In the genomic region with DNA sequence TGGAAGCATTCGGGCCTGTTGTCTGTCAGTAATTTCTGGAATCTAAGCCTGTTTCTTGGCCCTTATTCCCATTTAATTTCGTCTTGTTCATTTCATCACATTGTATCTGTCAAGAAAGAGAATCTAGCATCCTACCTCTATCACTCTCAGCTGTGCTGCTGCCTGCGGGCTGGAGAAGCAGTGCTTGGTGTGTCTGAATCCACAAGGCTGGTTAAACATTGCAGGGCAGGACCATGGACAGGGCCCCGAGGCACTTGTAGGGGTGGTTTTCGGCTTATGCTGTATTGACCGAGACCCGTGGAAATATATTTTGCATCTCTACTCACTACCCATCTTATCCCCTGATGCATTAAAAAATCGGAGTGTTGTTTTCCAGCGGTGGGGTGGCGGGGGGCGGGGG, we compare ENCODE assay signal across 8 cellular contexts. TPM values are rescaled to one million over a fixed set of nuclear protein-coding genes. Genes with fewer than 3 reads are reported as not detected.
A peak's percentile ranks its signal among the peaks of the same experiment; 100 is the strongest.
DNase-seq lines count a peak whose midpoint lies in the region; ATAC-seq, FAIRE-seq and TF ChIP-seq lines count a peak whose summit lies in the region.

No MANE protein-coding gene starts in this region.

- no peaks in the 10 kb centered on the region for H3F3A ChIP-seq in GM23248 (ENCODE audit: insufficient read depth)

- H3K79me2 ChIP-seq in GM23248 (ENCODE audit: insufficient read depth): no peaks in the 10 kb centered on the region

- H3K27me3 ChIP-seq in GM23248 (replicated peaks; ENCODE audit: insufficient read depth): peaks cover 26% of the 10 kb centered on the region

- in situ Hi-C loops in GM23248 (cut with MboI): no loop called here
- in situ Hi-C loops in SK-MEL-5 (cut with HindIII; ENCODE audit: low pct_unique_long_range_greater_than_20kb, low sequenced_read_pairs): no loop called here

- no peak overlapping the region for H3K27ac ChIP-seq in GM23248

- TF ChIP-seq CTCF in choroid plexus epithelial cell (conservative IDR thresholded peaks at IDR 0.05; ENCODE audit: low read depth, low read length): peak; percentile 11

- ATAC-seq in activated CD4-positive, CD25-positive, alpha-beta regulatory T cell treated with anti-CD3 and anti-CD28 coated beads, Interleukin-2, amount 50 U/mL, for 24 hours: no peak
- no peak for ATAC-seq in HG02642 (IDR thresholded peaks at IDR 0.05; ENCODE audit: poor library complexity, unreplicated experiment)

- H3K36me3 ChIP-seq in GM23248 (ENCODE audit: low read depth): no peaks in the 10 kb centered on the region

- 11 to 14% methylated on average over 10 to 11 of the region's 11 CpGs for WGBS in GM23248 (ENCODE audit: low coverage in 1 of 2, low lambda C conversion rate in 2 of 2, missing lambda C conversion rate in 2 of 2), 2 experiments

- no peaks in the 10 kb centered on the region for H3K9me2 ChIP-seq in GM23248 (ENCODE audit: insufficient read depth)

- H2AFZ ChIP-seq in GM23248: no peak overlapping the region

- H3K4me3 ChIP-seq in GM23248: no peak overlapping the region
- H3K4me3 ChIP-seq in choroid plexus epithelial cell (ENCODE audit: low read depth, low read length): no peak overlapping the region

- H3K9me3 ChIP-seq in GM23248 (ENCODE audit: low read depth): no peaks in the 10 kb centered on the region

- H4K20me1 ChIP-seq in GM23248 (ENCODE audit: insufficient read depth): no peaks in the 10 kb centered on the region

- FAIRE-seq in urothelium cell line (lab: Jason Lieb, UNC): no peak

- H3K4me2 ChIP-seq in GM23248 (ENCODE audit: unreplicated experiment): no peak overlapping the region

- DNase-seq in GM23248 (peak; percentile 77), SK-MEL-5 (ENCODE audit: low read depth, low spot score) (peak; percentile 28), choroid plexus epithelial cell (ENCODE audit: low read depth) (peak; percentile 89), lung microvascular endothelial cell (ENCODE audit: low read depth in 2 of 2) (peak; percentile 78 to 80), urothelium cell line (ENCODE audit: low spot score) (peak; percentile 74), COLO668 (lab: John Stamatoyannopoulos, UW; ENCODE audit: unreplicated experiment) (no peak)

- H3K9ac ChIP-seq in GM23248: no peak overlapping the region

- no peaks in the 10 kb centered on the region for H3K4me1 ChIP-seq in GM23248 (ENCODE audit: insufficient read depth)

RNA-seq across cellular contexts. Expression of a gene that starts 3.1 kb away (rescaled TPM):
- total RNA-seq in GM23248 (2014; rRNA removed; shearing (Covaris generic)): 0.22 TPM in 1 of 2 replicates, not detected in the other
- 0.38 and 0.40 TPM in 2 replicates for polyA plus RNA-seq in GM23248 (2016; fragmentation: Nextera tagmentation; extraction: Ambion mirVana)
- total RNA-seq in SK-MEL-5 (2014; rRNA removed; shearing (Covaris generic)): 48.8 and 50.4 TPM in 2 replicates
- 27.3 and 44.3 TPM in 2 replicates for polyA plus RNA-seq in SK-MEL-5 (2015; cell fraction: cytosol; rRNA removed)
- polyA plus RNA-seq in SK-MEL-5 (2015; cell fraction: nucleus; rRNA removed): 23.9 and 34.0 TPM in 2 replicates
- total RNA-seq in lung microvascular endothelial cell: 0.20 TPM in 1 of 2 replicates, not detected in the other

Comparison
In these comparisons a context has a peak if more than half of its experiments do, and no peak if none do; other contexts are left out.
1. RNA of a gene that starts 3.1 kb away (total RNA-seq): 48.8 to 50.4 TPM in SK-MEL-5; 0.22 TPM in GM23248 and 0.20 TPM in lung microvascular endothelial cell; every median in the first group is over 10 times any median in the second.